In the genomic region with DNA sequence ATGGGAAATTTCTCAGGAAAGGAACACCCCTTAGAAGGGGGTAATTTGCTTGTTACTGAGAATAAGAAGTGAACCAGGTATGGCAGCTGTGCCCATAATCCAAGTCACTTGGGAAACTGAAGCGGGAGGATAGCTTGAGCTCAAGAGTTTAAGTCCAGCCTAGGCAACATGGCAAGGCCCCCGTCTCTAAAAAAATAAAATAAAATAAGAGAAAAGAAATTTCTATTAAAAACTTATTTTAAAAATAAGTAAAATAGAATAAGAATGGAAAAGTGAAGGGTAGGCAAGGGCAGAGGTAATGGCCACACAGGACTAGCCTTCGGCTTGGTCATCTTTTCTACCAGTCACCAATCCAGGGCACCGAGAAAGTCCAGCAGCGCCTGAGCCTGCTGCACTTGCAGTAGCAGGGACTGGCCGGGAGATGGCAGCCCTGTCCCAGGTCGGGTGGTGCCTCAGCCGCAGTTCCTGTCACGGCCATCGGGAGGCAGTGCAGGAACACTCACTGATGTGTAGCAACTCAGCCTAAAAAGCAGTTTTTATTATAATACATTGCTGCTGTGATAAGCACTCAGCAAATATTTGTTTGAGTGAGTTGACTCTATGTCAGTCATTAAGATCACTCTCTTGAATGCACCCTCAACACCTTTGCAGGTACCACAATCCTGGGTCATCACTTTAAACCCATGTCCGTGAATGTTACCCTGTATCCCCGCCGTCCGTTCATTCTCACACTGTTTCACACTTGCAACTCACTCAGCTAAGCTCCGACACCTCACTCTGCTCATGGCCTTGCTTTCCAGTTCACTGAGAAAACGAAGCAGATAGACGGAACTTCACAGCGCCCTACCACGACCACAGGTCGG, we compare ENCODE assay signal across 1 cellular context.
TF ChIP-seq lines count a peak whose summit lies in the region.

No MANE protein-coding gene starts in this region.

TF ChIP-seq in HepG2, 621 proteins besides CTCF, POLR2A, EP300 and RAD21 (continued from another document):
- TF ChIP-seq RXRA (CRISPR knock-in tag; IDR thresholded peaks at IDR 0.05) (peak; percentile 62), RCOR2 (CRISPR knock-in tag; IDR thresholded peaks at IDR 0.05) (no peak), FOXK2 (IDR thresholded peaks at IDR 0.05) (no peak), PAWR (CRISPR knock-in tag; IDR thresholded peaks at IDR 0.05; ENCODE audit: borderline replicate concordance) (no peak), ZNF737 (CRISPR knock-in tag; IDR thresholded peaks at IDR 0.05; ENCODE audit: borderline replicate concordance) (no peak), ZNF883 (CRISPR knock-in tag; IDR thresholded peaks at IDR 0.05; ENCODE audit: not compliant biosample characterization) (no peak), KLF9 (CRISPR knock-in tag; IDR thresholded peaks at IDR 0.05; ENCODE audit: low read depth) (peak; percentile 42; the same call in 1 of the 2 replicates), SNAPC2 (CRISPR knock-in tag; IDR thresholded peaks at IDR 0.05) (no peak), ZBTB33 (CRISPR knock-in tag; IDR thresholded peaks at IDR 0.05) (peak; percentile 87), ZNF251 (CRISPR knock-in tag; IDR thresholded peaks at IDR 0.05) (no peak), PPARG (CRISPR knock-in tag; conservative IDR thresholded peaks at IDR 0.05) (peak; percentile 67), IKZF1 (IDR thresholded peaks at IDR 0.05) (no peak), NBN (conservative IDR thresholded peaks at IDR 0.05) (no peak), SP140L (CRISPR knock-in tag; IDR thresholded peaks at IDR 0.05; ENCODE audit: borderline replicate concordance) (0 out of 2 replicates have a peak, but pooled peaks have one; percentile 46), ZFP1 (CRISPR knock-in tag; IDR thresholded peaks at IDR 0.05) (peak; percentile 65; the same call in 1 of the 2 replicates), SALL2 (CRISPR knock-in tag; IDR thresholded peaks at IDR 0.05) (peak; percentile 82; the same call in 1 of the 2 replicates), ZNF276 (CRISPR knock-in tag; IDR thresholded peaks at IDR 0.05; ENCODE audit: low read depth) (no peak), SMC3 (IDR thresholded peaks at IDR 0.05; ENCODE audit: low read length) (peak; percentile 99), ZNF33A (CRISPR knock-in tag; IDR thresholded peaks at IDR 0.05; ENCODE audit: borderline replicate concordance) (no peak), ELF4 (CRISPR knock-in tag; IDR thresholded peaks at IDR 0.05; ENCODE audit: borderline replicate concordance) (no peak), HHEX (CRISPR knock-in tag; IDR thresholded peaks at IDR 0.05) (no peak), CBFB (CRISPR knock-in tag; IDR thresholded peaks at IDR 0.05) (peak; percentile 42; the same call in 1 of the 2 replicates), SMYD3 (CRISPR knock-in tag; IDR thresholded peaks at IDR 0.05) (no peak), ZNF543 (CRISPR knock-in tag; IDR thresholded peaks at IDR 0.05) (no peak), ZNF121 (CRISPR knock-in tag; IDR thresholded peaks at IDR 0.05) (no peak)
- TF ChIP-seq, protein P1, sequence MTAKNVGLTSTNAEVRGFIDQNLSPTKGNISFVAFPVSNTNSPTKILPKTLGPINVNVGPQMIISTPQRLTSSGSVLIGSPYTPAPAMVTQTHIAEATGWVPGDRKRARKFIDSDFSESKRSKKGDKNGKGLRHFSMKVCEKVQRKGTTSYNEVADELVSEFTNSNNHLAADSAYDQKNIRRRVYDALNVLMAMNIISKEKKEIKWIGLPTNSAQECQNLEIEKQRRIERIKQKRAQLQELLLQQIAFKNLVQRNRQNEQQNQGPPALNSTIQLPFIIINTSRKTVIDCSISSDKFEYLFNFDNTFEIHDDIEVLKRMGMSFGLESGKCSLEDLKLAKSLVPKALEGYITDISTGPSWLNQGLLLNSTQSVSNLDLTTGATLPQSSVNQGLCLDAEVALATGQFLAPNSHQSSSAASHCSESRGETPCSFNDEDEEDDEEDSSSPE (CRISPR knock-in tag; IDR thresholded peaks at IDR 0.05) = no peak
- TF ChIP-seq, protein P2, sequence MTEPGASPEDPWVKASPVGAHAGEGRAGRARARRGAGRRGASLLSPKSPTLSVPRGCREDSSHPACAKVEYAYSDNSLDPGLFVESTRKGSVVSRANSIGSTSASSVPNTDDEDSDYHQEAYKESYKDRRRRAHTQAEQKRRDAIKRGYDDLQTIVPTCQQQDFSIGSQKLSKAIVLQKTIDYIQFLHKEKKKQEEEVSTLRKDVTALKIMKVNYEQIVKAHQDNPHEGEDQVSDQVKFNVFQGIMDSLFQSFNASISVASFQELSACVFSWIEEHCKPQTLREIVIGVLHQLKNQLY (CRISPR knock-in tag; IDR thresholded peaks at IDR 0.05) = 0 out of 2 replicates have a peak, but pooled peaks have one; percentile 34
